1 cellular context compared by ENCODE assay signal in genomic region chr12:45728625-45729232, GRCh38.
A peak's percentile ranks its signal among the peaks of the same experiment; 100 is the strongest.
TF ChIP-seq lines count a peak whose summit lies in the region.

No MANE protein-coding gene starts in this region.

TF ChIP-seq in neural cell, 6 proteins besides CTCF, POLR2A, EP300 and RAD21 (continued from another document):
- TF ChIP-seq REST (IDR thresholded peaks at IDR 0.05; ENCODE audit: borderline replicate concordance) (peak; percentile 89), TAF1 (IDR thresholded peaks at IDR 0.05; ENCODE audit: low read depth) (peak; percentile 93)
